Comparison of ENCODE assay signal across 7 cellular contexts in genomic region chr10:111360260-111360925, GRCh38.
DNase-seq lines count a peak whose midpoint lies in the region; ATAC-seq, FAIRE-seq and TF ChIP-seq lines count a peak whose summit lies in the region.

No MANE protein-coding gene starts in this region.

- TF ChIP-seq POLR2A in erythroblast (IDR thresholded peaks at IDR 0.05; ENCODE audit: low read length) (no peak), GM12892 (IDR thresholded peaks at IDR 0.05; ENCODE audit: low read depth, low read length) (no peak)

- no peak overlapping the region for H2BK5ac ChIP-seq in neuronal stem cell (ENCODE audit: low read length)

- no peak overlapping the region for H3K14ac ChIP-seq in neuronal stem cell (ENCODE audit: low read length)

- no peak overlapping the region for H4K91ac ChIP-seq in neuronal stem cell (ENCODE audit: low read depth, low read length, poor library complexity)

- no peak overlapping the region for H2BK120ac ChIP-seq in neuronal stem cell (ENCODE audit: low read depth, low read length)

- H3K4me1 ChIP-seq in OCI-LY7 (ENCODE audit: insufficient read depth, low read length, poor library complexity, severe bottlenecking) (no peaks in the 10 kb centered on the region), neuronal stem cell (ENCODE audit: control insufficient read depth in 2 of 2, insufficient read depth in 1 of 2, low read depth in 1 of 2, low read length in 2 of 2) (no peaks in the 10 kb centered on the region)

- FAIRE-seq in GM12892 (lab: Jason Lieb, UNC): no peak

- H4K20me1 ChIP-seq in OCI-LY7 (ENCODE audit: insufficient read depth, low read length): no peaks in the 10 kb centered on the region

- no peak overlapping the region for H3K4me3 ChIP-seq in OCI-LY7 (ENCODE audit: low read depth, low read length, poor library complexity, severe bottlenecking)
- H3K4me3 ChIP-seq in neuronal stem cell (ENCODE audit: low read length in 2 of 2): no peak overlapping the region

- CTCF ChIA-PET in GM10248 (lab: Yijun Ruan, JAX) (interaction anchor here (0.6 to 1.4 kb wide), 5 partner anchors 9 to 36 kb away, joined by 3 read pairs; no protein-coding TSS in a partner anchor), OCI-LY7 (lab: Charles Lee; ENCODE audit: unreplicated experiment) (interaction anchor here (0.6 kb wide), 1 partner anchor 757 kb away, joined by 3 read pairs; no protein-coding TSS in a partner anchor)

- intact Hi-C loops in OCI-LY7 (cut with micrococcal nuclease; ENCODE audit: unreplicated experiment): loop anchor here (1.0 to 2.0 kb wide), 2 partner anchors 614 to 750 kb away; no protein-coding TSS in a partner anchor

- no peak overlapping the region for H3K18ac ChIP-seq in neuronal stem cell (ENCODE audit: low read length)

- peak; percentile 13 for DNase-seq in GM10248 (ENCODE audit: extremely low spot score)
- DNase-seq in OCI-LY7 (ENCODE audit: low spot score): peak; percentile 64
- DNase-seq in erythroblast (lab: John Stamatoyannopoulos, UW): peak; percentile 21 to 32
- DNase-seq in neuronal stem cell (ENCODE audit: low spot score): peak; percentile 38
- no peak for DNase-seq in GM12892 (ENCODE audit: insufficient read length)

- H3K27ac ChIP-seq in OCI-LY7 (ENCODE audit: low read depth, low read length, poor library complexity, severe bottlenecking) (no peak overlapping the region), neuronal stem cell (replicated peaks; ENCODE audit: low read length) (no peak overlapping the region)

- H3K79me2 ChIP-seq in OCI-LY7 (ENCODE audit: insufficient read depth, low read depth, low read length): no peaks in the 10 kb centered on the region

- no peak overlapping the region for H3K23ac ChIP-seq in neuronal stem cell (ENCODE audit: low read depth, low read length, poor library complexity)

- H3K9ac ChIP-seq in neuronal stem cell (ENCODE audit: low read depth, low read length, poor library complexity): no peak overlapping the region

- H2BK12ac ChIP-seq in neuronal stem cell (ENCODE audit: low read length): no peak overlapping the region

- H2AK5ac ChIP-seq in neuronal stem cell (ENCODE audit: low read depth, low read length): no peak overlapping the region

- no peaks in the 10 kb centered on the region for H3K27me3 ChIP-seq in neuronal stem cell (ENCODE audit: control insufficient read depth in 3 of 3, insufficient read depth in 3 of 3, low read depth in 1 of 3, low read length in 3 of 3)

- POLR2A ChIA-PET in GM10248 (lab: Yijun Ruan, JAX): no interaction called here
- POLR2A ChIA-PET in OCI-LY7 (lab: Charles Lee): no interaction called here

- no peak overlapping the region for H2BK15ac ChIP-seq in neuronal stem cell (ENCODE audit: low read length)

- H3K36me3 ChIP-seq in OCI-LY7 (ENCODE audit: insufficient read depth, low read length) (no peaks in the 10 kb centered on the region), neuronal stem cell (replicated peaks in 1 of 2; ENCODE audit: control insufficient read depth in 2 of 2, insufficient read depth in 2 of 2, low read length in 2 of 2) (no peaks in the 10 kb centered on the region)

- TF ChIP-seq CTCF in GM10248 (IDR thresholded peaks at IDR 0.05; ENCODE audit: control extremely low read depth, extremely low read depth, low read depth, missing control alignments) (peak; percentile 32), OCI-LY7 (conservative IDR thresholded peaks at IDR 0.05; ENCODE audit: low read length) (peak; percentile 80)

- H2AFZ ChIP-seq in OCI-LY7 (ENCODE audit: low read length) (no peak overlapping the region), neuronal stem cell (ENCODE audit: low read length) (no peak overlapping the region)

- H3K9me3 ChIP-seq in OCI-LY7 (ENCODE audit: low read length): no peaks in the 10 kb centered on the region
- no peaks in the 10 kb centered on the region for H3K9me3 ChIP-seq in neuronal stem cell (replicated peaks in 1 of 2; ENCODE audit: control insufficient read depth in 2 of 2, insufficient read depth in 1 of 2, low read depth in 1 of 2, low read length in 2 of 2)

- H3K9me2 ChIP-seq in OCI-LY7 (ENCODE audit: insufficient read depth, low read length): no peaks in the 10 kb centered on the region

- WGBS in neuronal stem cell (ENCODE audit: extremely low coverage in 2 of 2, insufficient read length in 2 of 2, insufficient replicate concordance in 1 of 2), 2 donors: no CpG with 5 or more reads among the region's 5 CpGs

- H3K4me2 ChIP-seq in OCI-LY7 (ENCODE audit: low read length): no peak overlapping the region
- H3K4me2 ChIP-seq in neuronal stem cell (ENCODE audit: insufficient read depth, low read length, poor library complexity, severe bottlenecking): no peak overlapping the region

- no peaks in the 10 kb centered on the region for H3K79me1 ChIP-seq in neuronal stem cell (ENCODE audit: low read depth, low read length)

- ATAC-seq in GM21381 (IDR thresholded peaks at IDR 0.05; ENCODE audit: unreplicated experiment) (peak; percentile 95), HG03520 (IDR thresholded peaks at IDR 0.05; ENCODE audit: unreplicated experiment) (peak; percentile 87)

- H4K8ac ChIP-seq in neuronal stem cell (ENCODE audit: low read depth, low read length): no peak overlapping the region

- BruUV-seq in OCI-LY7 (replicated peaks; lab: Mats Ljungman, UMichigan): no TSS peak

- no peak overlapping the region for H3K4ac ChIP-seq in neuronal stem cell (ENCODE audit: low read length)
